In genomic region chr19:47608074-47608907, GRCh38 we compare ENCODE assay signal across 1 cellular context.
TF ChIP-seq lines count a peak whose summit lies in the region.

No MANE protein-coding gene starts in this region.

TF ChIP-seq in H1, 55 proteins besides CTCF, POLR2A, EP300 and RAD21:
- no peak for TF ChIP-seq TCF12 (IDR thresholded peaks at IDR 0.05; ENCODE audit: low read depth, low read length)
- no peak for TF ChIP-seq CBX8 (IDR thresholded peaks at IDR 0.05; ENCODE audit: borderline replicate concordance, low read depth, low read length)
- peak; percentile 83 for TF ChIP-seq SP1 (IDR thresholded peaks at IDR 0.05; ENCODE audit: low read depth, low read length)
- peak; percentile 68 for TF ChIP-seq TAF1 (IDR thresholded peaks at IDR 0.05; ENCODE audit: low read depth, low read length)
- peak; percentile 23; the same call in 1 of the 2 replicates for TF ChIP-seq MAX (IDR thresholded peaks at IDR 0.05)
- no peak for TF ChIP-seq JUN (IDR thresholded peaks at IDR 0.05; ENCODE audit: low read depth, low read length)
- TF ChIP-seq CREB1 (IDR thresholded peaks at IDR 0.05): 0 out of 2 replicates have a peak, but pooled peaks have one; percentile 14
- TF ChIP-seq TEAD4 (IDR thresholded peaks at IDR 0.05; ENCODE audit: low read depth, low read length): no peak
- TF ChIP-seq GABPA (IDR thresholded peaks at IDR 0.05; ENCODE audit: borderline replicate concordance, insufficient read depth, low read length): 0 out of 2 replicates have a peak, but pooled peaks have one; percentile 36
- TF ChIP-seq POU5F1 (IDR thresholded peaks at IDR 0.05; ENCODE audit: low read depth, low read length): no peak
- no peak; the same call in 1 of the 2 replicates for TF ChIP-seq TBP (IDR thresholded peaks at IDR 0.05; ENCODE audit: low read depth, low read length)
- TF ChIP-seq SIX5 (IDR thresholded peaks at IDR 0.05; ENCODE audit: low read depth, low read length): no peak
- no peak for TF ChIP-seq ASH2L (IDR thresholded peaks at IDR 0.05; ENCODE audit: low read length)
- TF ChIP-seq ATF3 (IDR thresholded peaks at IDR 0.05; ENCODE audit: insufficient read depth, low read depth, low read length): no peak
- TF ChIP-seq JUND (IDR thresholded peaks at IDR 0.05; ENCODE audit: low read length): no peak
- TF ChIP-seq PHF8 (conservative IDR thresholded peaks at IDR 0.05; ENCODE audit: low read depth, low read length): peak; percentile 77
- no peak for TF ChIP-seq CBX5 (IDR thresholded peaks at IDR 0.05; ENCODE audit: low read depth, low read length)
- peak; percentile 26; the same call in 1 of the 2 replicates for TF ChIP-seq BACH1 (IDR thresholded peaks at IDR 0.05; ENCODE audit: low read length)
- no peak for TF ChIP-seq YY1 (IDR thresholded peaks at IDR 0.05; ENCODE audit: low read depth, low read length)
- no peak for TF ChIP-seq FOSL1 (IDR thresholded peaks at IDR 0.05; ENCODE audit: insufficient read depth, low read depth, low read length)
- TF ChIP-seq CTBP2 (IDR thresholded peaks at IDR 0.05; ENCODE audit: borderline replicate concordance, insufficient read depth, insufficient read length, low read length): no peak
- no peak for TF ChIP-seq RXRA (IDR thresholded peaks at IDR 0.05; ENCODE audit: insufficient read depth, low read depth, low read length)
- peak; percentile 73 to 76; a peak in 2 of 4 replicates for TF ChIP-seq SIN3A (conservative IDR thresholded peaks at IDR 0.05 in 1 of 2, IDR thresholded peaks at IDR 0.05 in 1 of 2; ENCODE audit: low read depth in 1 of 2, low read length in 2 of 2)
- no peak for TF ChIP-seq SAP30 (IDR thresholded peaks at IDR 0.05; ENCODE audit: insufficient read depth, insufficient replicate concordance, low read length)
- TF ChIP-seq KDM5A (IDR thresholded peaks at IDR 0.05; ENCODE audit: low read length): no peak
- TF ChIP-seq KDM1A (IDR thresholded peaks at IDR 0.05; ENCODE audit: borderline replicate concordance, low read length): no peak
- no peak for TF ChIP-seq E2F6 (IDR thresholded peaks at IDR 0.05)
- no peak for TF ChIP-seq ZNF274 (IDR thresholded peaks at IDR 0.05; ENCODE audit: borderline replicate concordance, extremely low read depth, low read length)
- no peak for TF ChIP-seq RFX5 (IDR thresholded peaks at IDR 0.05; ENCODE audit: borderline replicate concordance, low read depth, low read length)
- no peak for TF ChIP-seq USF2 (IDR thresholded peaks at IDR 0.05; ENCODE audit: low read length)
- no peak for TF ChIP-seq BRCA1 (IDR thresholded peaks at IDR 0.05; ENCODE audit: low read depth, low read length)
- peak; percentile 61 for TF ChIP-seq TAF7 (optimal IDR thresholded peaks at IDR 0.05; ENCODE audit: borderline replicate concordance, low read depth, low read length)
- no peak for TF ChIP-seq EZH2 (IDR thresholded peaks at IDR 0.05; ENCODE audit: low read depth, low read length, severe bottlenecking)
- no peak; the same call in 1 of the 2 replicates for TF ChIP-seq EGR1 (IDR thresholded peaks at IDR 0.05; ENCODE audit: borderline replicate concordance, low read depth, low read length)
- TF ChIP-seq SP2 (IDR thresholded peaks at IDR 0.05; ENCODE audit: low read length): peak; percentile 40; the same call in 1 of the 2 replicates
- no peak for TF ChIP-seq CHD1 (IDR thresholded peaks at IDR 0.05; ENCODE audit: low read depth, low read length)
- peak; percentile 57 for TF ChIP-seq KDM4A (IDR thresholded peaks at IDR 0.05; ENCODE audit: low read depth, low read length, severe bottlenecking)
- TF ChIP-seq RBBP5 (IDR thresholded peaks at IDR 0.05; ENCODE audit: borderline replicate concordance, low read depth, low read length): no peak; the same call in 1 of the 2 replicates
- no peak for TF ChIP-seq NANOG (IDR thresholded peaks at IDR 0.05; ENCODE audit: insufficient read depth, low read depth, low read length, poor library complexity, severe bottlenecking)
- TF ChIP-seq HDAC6 (IDR thresholded peaks at IDR 0.05; ENCODE audit: low read depth, low read length): no peak
- TF ChIP-seq BCL11A (IDR thresholded peaks at IDR 0.05; ENCODE audit: low read depth in 2 of 2, low read length in 2 of 2): no peak
- no peak for TF ChIP-seq SIRT6 (IDR thresholded peaks at IDR 0.05; ENCODE audit: low read length)
- no peak for TF ChIP-seq SRF (IDR thresholded peaks at IDR 0.05; ENCODE audit: low read depth, low read length)
- no peak for TF ChIP-seq CHD7 (IDR thresholded peaks at IDR 0.05; ENCODE audit: insufficient replicate concordance, low read length)
- peak; percentile 43 for TF ChIP-seq POLR2AphosphoS5 (IDR thresholded peaks at IDR 0.05; ENCODE audit: low read depth, low read length)
- peak; percentile 78; the same call in 1 of the 2 replicates for TF ChIP-seq SP4 (IDR thresholded peaks at IDR 0.05; ENCODE audit: low read length)
- no peak for TF ChIP-seq ATF2 (IDR thresholded peaks at IDR 0.05; ENCODE audit: low read length)
- no peak for TF ChIP-seq MAFK (IDR thresholded peaks at IDR 0.05; ENCODE audit: low read depth, low read length)
- TF ChIP-seq CEBPB (IDR thresholded peaks at IDR 0.05; ENCODE audit: low read depth, low read length): no peak
- no peak for TF ChIP-seq HDAC2 (IDR thresholded peaks at IDR 0.05; ENCODE audit: borderline replicate concordance in 1 of 2, low read depth in 2 of 2, low read length in 2 of 2)
- TF ChIP-seq CHD2 (IDR thresholded peaks at IDR 0.05; ENCODE audit: low read length): peak; percentile 49; the same call in 1 of the 2 replicates
- no peak for TF ChIP-seq RNF2 (IDR thresholded peaks at IDR 0.05; ENCODE audit: borderline replicate concordance, low read depth, low read length, missing control alignments, poor library complexity, severe bottlenecking)
- TF ChIP-seq SUZ12 (IDR thresholded peaks at IDR 0.05; ENCODE audit: low read length): no peak
- no peak for TF ChIP-seq NRF1 (IDR thresholded peaks at IDR 0.05; ENCODE audit: low read depth, low read length)
- TF ChIP-seq GTF2F1 (IDR thresholded peaks at IDR 0.05; ENCODE audit: borderline replicate concordance, low read depth, low read length): no peak
